In the genomic region with DNA sequence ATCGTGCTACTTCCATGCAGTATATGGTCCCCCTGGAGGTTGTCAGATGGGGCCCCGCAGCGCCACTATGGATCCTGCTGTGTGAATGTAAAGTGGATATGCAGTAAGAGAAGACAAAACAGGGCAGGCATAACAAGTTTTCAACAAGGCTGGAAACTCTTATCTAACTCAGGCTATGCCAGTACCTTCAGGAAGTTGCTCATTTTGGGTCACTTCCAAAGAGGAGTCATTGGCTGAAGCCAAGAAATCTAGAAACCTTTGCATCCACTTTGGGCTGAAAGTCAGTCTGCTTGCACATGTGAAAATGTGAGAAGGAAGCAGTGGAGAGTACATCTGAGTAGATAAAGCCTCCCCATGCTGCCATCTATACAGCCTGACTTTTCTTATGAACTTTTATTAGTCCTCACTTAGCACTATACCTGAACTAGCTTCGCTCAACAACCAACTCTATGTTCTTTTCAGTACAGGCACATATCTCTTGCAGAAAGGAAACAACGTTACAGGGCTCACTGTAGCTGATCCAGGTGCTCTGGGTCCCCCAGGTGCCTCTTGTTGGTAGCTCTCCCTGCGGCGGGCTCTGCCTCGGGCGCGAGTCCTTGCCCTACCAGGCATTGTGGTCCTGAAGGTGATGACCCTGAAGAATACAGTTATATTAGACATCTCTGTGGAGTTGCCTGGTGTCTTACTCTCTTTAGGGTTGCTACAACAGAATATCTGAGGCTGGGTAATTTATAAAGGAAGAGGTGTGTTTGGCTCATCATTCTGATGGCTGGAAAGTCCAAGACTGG, we compare ENCODE assay signal across 2 cellular contexts.
TF ChIP-seq lines count a peak whose summit lies in the region.

No MANE protein-coding gene starts in this region.

TF ChIP-seq in IMR-90, 13 proteins besides CTCF, POLR2A, EP300 and RAD21:
- TF ChIP-seq SMC3 (IDR thresholded peaks at IDR 0.05; ENCODE audit: low read depth, low read length) = no peak
- no peak for TF ChIP-seq NFE2L2 (IDR thresholded peaks at IDR 0.05; ENCODE audit: low read depth, low read length)
- TF ChIP-seq RCOR1 (IDR thresholded peaks at IDR 0.05; ENCODE audit: insufficient replicate concordance, low read length) = no peak
- TF ChIP-seq MXI1 (IDR thresholded peaks at IDR 0.05; ENCODE audit: borderline replicate concordance, low read depth, low read length) = no peak
- TF ChIP-seq CEBPB (IDR thresholded peaks at IDR 0.05; ENCODE audit: low read depth, low read length) = no peak
- TF ChIP-seq RFX5 (IDR thresholded peaks at IDR 0.05; ENCODE audit: low read depth, low read length) = no peak
- TF ChIP-seq, protein P1, sequence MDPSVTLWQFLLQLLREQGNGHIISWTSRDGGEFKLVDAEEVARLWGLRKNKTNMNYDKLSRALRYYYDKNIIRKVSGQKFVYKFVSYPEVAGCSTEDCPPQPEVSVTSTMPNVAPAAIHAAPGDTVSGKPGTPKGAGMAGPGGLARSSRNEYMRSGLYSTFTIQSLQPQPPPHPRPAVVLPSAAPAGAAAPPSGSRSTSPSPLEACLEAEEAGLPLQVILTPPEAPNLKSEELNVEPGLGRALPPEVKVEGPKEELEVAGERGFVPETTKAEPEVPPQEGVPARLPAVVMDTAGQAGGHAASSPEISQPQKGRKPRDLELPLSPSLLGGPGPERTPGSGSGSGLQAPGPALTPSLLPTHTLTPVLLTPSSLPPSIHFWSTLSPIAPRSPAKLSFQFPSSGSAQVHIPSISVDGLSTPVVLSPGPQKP (IDR thresholded peaks at IDR 0.05; ENCODE audit: borderline replicate concordance, low read depth, low read length) = no peak

TF ChIP-seq in endothelial cell of umbilical vein, 7 proteins besides CTCF, POLR2A, EP300 and RAD21:
- TF ChIP-seq POLR2AphosphoS5 (IDR thresholded peaks at IDR 0.05; ENCODE audit: insufficient read depth, low read depth, low read length) = peak; percentile 36
- peak; percentile 39 for TF ChIP-seq FOS (IDR thresholded peaks at IDR 0.05; ENCODE audit: borderline replicate concordance, insufficient read depth, low read length)
- no peak for TF ChIP-seq EZH2 (IDR thresholded peaks at IDR 0.05; ENCODE audit: borderline replicate concordance, low read depth, low read length, severe bottlenecking)
- TF ChIP-seq, protein P2, sequence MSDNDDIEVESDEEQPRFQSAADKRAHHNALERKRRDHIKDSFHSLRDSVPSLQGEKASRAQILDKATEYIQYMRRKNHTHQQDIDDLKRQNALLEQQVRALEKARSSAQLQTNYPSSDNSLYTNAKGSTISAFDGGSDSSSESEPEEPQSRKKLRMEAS (IDR thresholded peaks at IDR 0.05; ENCODE audit: insufficient read depth, insufficient read length) = no peak
- no peak for TF ChIP-seq MYC (IDR thresholded peaks at IDR 0.05; ENCODE audit: low read depth, low read length)
- TF ChIP-seq JUN (IDR thresholded peaks at IDR 0.05; ENCODE audit: borderline replicate concordance, insufficient read depth, insufficient read length, low read depth) = no peak
- TF ChIP-seq GATA2 (IDR thresholded peaks at IDR 0.05; ENCODE audit: insufficient read depth, insufficient read length, low read depth, low read length) = peak; percentile 74
